17 cellular contexts compared by ENCODE assay signal in genomic region chr3:159806412-159806811, GRCh38. TPM values are rescaled to one million over a fixed set of nuclear protein-coding genes. Genes with fewer than 3 reads are reported as not detected.
A peak's percentile ranks its signal among the peaks of the same experiment; 100 is the strongest.
DNase-seq lines count a peak whose midpoint lies in the region; ATAC-seq and TF ChIP-seq lines count a peak whose summit lies in the region.
"Had no signal": no experiment of that assay in that cellular context is flagged by ENCODE, and none has a peak within 500 bp of the region (broad histone marks: within the 10 kb centered on the region; RNA-seq: fewer than 3 reads in every experiment).

No MANE protein-coding gene starts in this region.

- DNase-seq in DMS 273 (lab: John Stamatoyannopoulos, UW; ENCODE audit: unreplicated experiment) (peak; percentile 72), DMS 273 treated with DMSO at 0.1 percent for 48 hours (lab: John Stamatoyannopoulos, UW) (no peak), dorsolateral prefrontal cortex (peak in 8 of 10 donors; percentile 48 to 74 (median 62)), lower lobe of right lung (no peak), superior temporal gyrus (ENCODE audit: extremely low spot score) (peak; percentile 80), GM20000 (ENCODE audit: low spot score) (no peak), NCI-H187 (lab: John Stamatoyannopoulos, UW) (no peak)
- DNase-seq: activated CD4-positive, alpha-beta T cell treated with anti-CD3 and anti-CD28 coated beads, Interleukin-2, amount 10 ng/mL, durations not matched to agents 24 days and 14 days; activated T-cell treated with anti-CD3 and anti-CD28 coated beads, Interleukin-2, amount 50 U/mL, for 4 hours; CD8-positive, alpha-beta T cell; SHP77 treated with DMSO at 0.1 percent for 48 hours; T1000 had no signal

- H3K27ac ChIP-seq in dorsolateral prefrontal cortex: peak overlapping the region in 44 of 59 donors; percentile 6 to 98 (median 61)
- H3K27ac ChIP-seq in lower lobe of right lung: no peak overlapping the region
- H3K27ac ChIP-seq: 22Rv1, epithelial cell of prostate had no signal

- no peaks in the 10 kb centered on the region for H3K36me3 ChIP-seq in lower lobe of right lung

- peaks cover 34% of the 10 kb centered on the region for H3K4me1 ChIP-seq in lower lobe of right lung

- peak in 44 of 56 donors; percentile 20 to 69 (median 41) for TF ChIP-seq CTCF in dorsolateral prefrontal cortex (IDR thresholded peaks at IDR 0.05 in 54 of 56, conservative IDR thresholded peaks at IDR 0.05 in 2 of 56; ENCODE audit: low read depth in 1 of 56, partially characterized antibody in 56 of 56)
- no peak for TF ChIP-seq CTCF in lower lobe of right lung (IDR thresholded peaks at IDR 0.05)
- TF ChIP-seq CTCF in GM20000 (IDR thresholded peaks at IDR 0.05; ENCODE audit: extremely low read depth, missing control alignments): no peak

- H3K27me3 ChIP-seq in dorsolateral prefrontal cortex (no peaks in the 10 kb centered on the region), lower lobe of right lung (ENCODE audit: low read depth) (no peaks in the 10 kb centered on the region)

- peak; percentile 29 to 63 for ATAC-seq in lower lobe of right lung
- ATAC-seq in HG02642 (IDR thresholded peaks at IDR 0.05; ENCODE audit: poor library complexity, unreplicated experiment): no peak
- ATAC-seq: activated T-cell treated with anti-CD3 and anti-CD28 coated beads, Interleukin-2, amount 50 U/mL, for 4 hours; CD8-positive, alpha-beta T cell had no signal

- H3K9me3 ChIP-seq in lower lobe of right lung: no peaks in the 10 kb centered on the region

- H3K4me3 ChIP-seq in dorsolateral prefrontal cortex (no peak overlapping the region), lower lobe of right lung (no peak overlapping the region)
- H3K4me3 ChIP-seq: lung had no signal

- intact Hi-C loops in dorsolateral prefrontal cortex (cut with DNase I) (loop anchor here (2.0 to 10.0 kb wide), 5 partner anchors 44 to 542 kb away; no protein-coding TSS in a partner anchor), lower lobe of right lung (cut with DNase I) (loop anchor here (10.0 kb wide), 2 partner anchors 182 to 542 kb away; no protein-coding TSS in a partner anchor)

RNA-seq across cellular contexts. Expression of gene SCHIP1, which starts 33.2 kb away (rescaled TPM):
- 100 to 1,000 TPM in 47 of 120 experiments, 10 to 100 TPM in 73; 43.3 to 151 (median 93.9) TPM for total RNA-seq in dorsolateral prefrontal cortex
- 12.7 TPM for total RNA-seq in lower lobe of right lung
- total RNA-seq: activated CD4-positive, alpha-beta T cell treated with anti-CD3 and anti-CD28 coated beads, Interleukin-2, amount 10 ng/mL, durations not matched to agents 24 days and 14 days; activated T-cell treated with anti-CD3 and anti-CD28 coated beads, Interleukin-2, amount 50 U/mL, for 4 hours; CD8-positive, alpha-beta T cell; HT-29 had no signal

Comparison
In these comparisons a context has a peak if more than half of its experiments do, and no peak if none do; other contexts are left out.
1. DNase-seq: peak in DMS 273 (single experiment), dorsolateral prefrontal cortex (8 of 10) and superior temporal gyrus (single experiment); none in DMS 273 treated with DMSO at 0.1 percent for 48 hours (single experiment), lower lobe of right lung (single experiment), GM20000 (single experiment) and NCI-H187 (0 of 2).
2. CTCF ChIP-seq: peak in dorsolateral prefrontal cortex (44 of 56); none in lower lobe of right lung (single experiment) and GM20000 (single experiment).